29 cellular contexts compared by ENCODE assay signal in genomic region chr6:72290620-72291019, GRCh38.
"Had no signal": no experiment of that assay in that cellular context is flagged by ENCODE, and none has a peak within 500 bp of the region (broad histone marks: within the 10 kb centered on the region; RNA-seq: fewer than 3 reads in every experiment).

No MANE protein-coding gene starts in this region.

- H3K36me3 ChIP-seq: SJCRH30, WERI-Rb-1 had no signal

- H3K27ac Mint-ChIP-seq: activated CD4-positive, alpha-beta memory T cell treated with anti-CD3 and anti-CD28 coated beads, Interleukin-2, amount 10 ng/mL, durations not matched to agents 7 days and 5 days; activated naive CD4-positive, alpha-beta T cell treated with anti-CD3 and anti-CD28 coated beads, Interleukin-2, amount 50 U/mL, for 24 hours; activated T-cell treated with anti-CD3 and anti-CD28 coated beads, Interleukin-2, amount 50 U/mL, for 72 hours; activated T-helper 17 cell treated with anti-CD3 and anti-CD28 coated beads, Interleukin-2, amount 50 U/mL, for 72 hours; brain; IgD-negative memory B cell had no signal

- H3K27me3 Mint-ChIP-seq: activated CD4-positive, alpha-beta memory T cell treated with anti-CD3 and anti-CD28 coated beads, Interleukin-2, amount 10 ng/mL, durations not matched to agents 7 days and 5 days; activated naive CD4-positive, alpha-beta T cell treated with anti-CD3 and anti-CD28 coated beads, Interleukin-2, amount 50 U/mL, for 24 hours; activated T-helper 17 cell treated with anti-CD3 and anti-CD28 coated beads, Interleukin-2, amount 50 U/mL, for 72 hours; brain; IgD-negative memory B cell had no signal

- H3K4me3 ChIP-seq: SJCRH30, SK-N-MC had no signal

- DNase-seq: activated CD4-positive, alpha-beta memory T cell treated with anti-CD3 and anti-CD28 coated beads, Interleukin-2, amount 10 ng/mL, durations not matched to agents 7 days and 5 days; activated CD4-positive, alpha-beta T cell treated with anti-CD3 and anti-CD28 coated beads for 1 hour; activated CD4-positive, alpha-beta T cell treated with anti-CD3 and anti-CD28 coated beads for 48 hours; activated CD4-positive, CD25-positive, alpha-beta regulatory T cell; activated effector memory CD4-positive, alpha-beta T cell treated with anti-CD3 and anti-CD28 coated beads, Interleukin-2, amount 50 U/mL, for 16 hours; activated naive CD4-positive, alpha-beta T cell; activated T-cell treated with anti-CD3 and anti-CD28 coated beads, Interleukin-2, amount 50 U/mL, for 1 hour; activated T-cell treated with anti-CD3 and anti-CD28 coated beads, Interleukin-2, amount 50 U/mL, for 72 hours; anterior cingulate cortex; cerebellar nuclear complex; Karpas-422; KBM-7; NCI-H1436 treated with DMSO at 0.1 percent for 48 hours; NCI-H1694 treated with DMSO at 0.1 percent for 48 hours; NCI-H2029; NCI-H2107; NCI-H226; NCI-H446 treated with DMSO at 0.1 percent for 48 hours; NCI-H524; NCI-H69; SHP77; SJCRH30; T1000; WERI-Rb-1 had no signal

- H3K4me1 Mint-ChIP-seq: activated CD4-positive, alpha-beta memory T cell treated with anti-CD3 and anti-CD28 coated beads, Interleukin-2, amount 10 ng/mL, durations not matched to agents 7 days and 5 days; activated naive CD4-positive, alpha-beta T cell treated with anti-CD3 and anti-CD28 coated beads, Interleukin-2, amount 50 U/mL, for 24 hours; activated T-helper 17 cell treated with anti-CD3 and anti-CD28 coated beads, Interleukin-2, amount 50 U/mL, for 72 hours; IgD-negative memory B cell had no signal

- H3K27me3 ChIP-seq: SJCRH30 had no signal

- H3K9me3 ChIP-seq: SJCRH30 had no signal

- H3K4me3 Mint-ChIP-seq: activated CD4-positive, alpha-beta memory T cell treated with anti-CD3 and anti-CD28 coated beads, Interleukin-2, amount 10 ng/mL, durations not matched to agents 7 days and 5 days; activated naive CD4-positive, alpha-beta T cell treated with anti-CD3 and anti-CD28 coated beads, Interleukin-2, amount 50 U/mL, for 24 hours; activated T-cell treated with anti-CD3 and anti-CD28 coated beads, Interleukin-2, amount 50 U/mL, for 72 hours; activated T-helper 17 cell treated with anti-CD3 and anti-CD28 coated beads, Interleukin-2, amount 50 U/mL, for 72 hours; brain; IgD-negative memory B cell had no signal

- ATAC-seq: activated T-cell treated with anti-CD3 and anti-CD28 coated beads, Interleukin-2, amount 50 U/mL, for 72 hours; activated T-helper 17 cell treated with anti-CD3 and anti-CD28 coated beads, Interleukin-2, amount 50 U/mL, for 72 hours had no signal

- H3K9me3 Mint-ChIP-seq: activated CD4-positive, alpha-beta memory T cell treated with anti-CD3 and anti-CD28 coated beads, Interleukin-2, amount 10 ng/mL, durations not matched to agents 7 days and 5 days; activated naive CD4-positive, alpha-beta T cell treated with anti-CD3 and anti-CD28 coated beads, Interleukin-2, amount 50 U/mL, for 24 hours; activated T-cell treated with anti-CD3 and anti-CD28 coated beads, Interleukin-2, amount 50 U/mL, for 72 hours; activated T-helper 17 cell treated with anti-CD3 and anti-CD28 coated beads, Interleukin-2, amount 50 U/mL, for 72 hours; brain; IgD-negative memory B cell had no signal

- H3K27ac ChIP-seq: SJCRH30, SK-N-MC, WERI-Rb-1 had no signal

- H3K36me3 Mint-ChIP-seq: activated naive CD4-positive, alpha-beta T cell treated with anti-CD3 and anti-CD28 coated beads, Interleukin-2, amount 50 U/mL, for 24 hours; brain; IgD-negative memory B cell had no signal
